In the genomic region with DNA sequence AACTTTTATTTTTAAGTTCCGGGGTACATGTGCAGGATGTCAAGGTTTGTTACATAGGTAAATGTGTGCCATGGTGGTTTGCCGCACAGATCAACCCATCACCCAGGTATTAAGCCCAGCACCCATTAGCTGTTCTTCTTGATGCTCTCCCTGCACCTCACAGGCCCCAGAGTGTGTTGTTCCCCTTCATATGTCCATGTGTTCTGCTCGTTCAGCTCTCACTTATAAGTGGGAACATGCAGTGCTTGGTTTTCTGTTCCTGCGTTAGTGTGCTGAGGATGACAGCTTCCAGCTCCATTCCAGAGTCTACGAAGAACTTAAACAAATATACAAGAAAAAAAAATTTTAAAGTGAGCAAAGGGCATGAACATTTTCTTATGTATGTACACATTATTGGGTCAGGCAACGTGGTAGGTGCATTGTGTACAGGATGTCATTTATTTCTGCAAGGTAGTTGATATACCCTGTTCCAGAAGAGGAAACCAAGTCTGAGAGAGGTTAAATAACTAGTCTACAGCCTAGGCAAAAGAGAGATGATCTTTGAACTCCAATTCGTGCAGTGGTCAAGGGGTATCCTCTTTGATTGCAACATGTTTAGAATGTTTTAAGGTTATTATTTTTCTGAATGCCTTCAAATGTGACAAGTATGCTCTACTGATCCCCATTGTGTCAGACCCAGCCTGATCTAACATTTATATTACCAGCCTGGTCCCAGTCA, we compare ENCODE assay signal across 27 cellular contexts.
"Had no signal": no experiment of that assay in that cellular context is flagged by ENCODE, and none has a peak within 500 bp of the region (broad histone marks: within the 10 kb centered on the region; RNA-seq: fewer than 3 reads in every experiment).

No MANE protein-coding gene starts in this region.

- H3K9me3 ChIP-seq: esophagus muscularis mucosa, gastroesophageal sphincter, heart right ventricle, prostate gland, sigmoid colon, spleen, thoracic aorta, tibial nerve, upper lobe of left lung, uterus had no signal

- H3K27me3 Mint-ChIP-seq: stimulated activated naive B cell treated with anti-CD40 and anti-IgM and Interleukin-4, amounts not matched to agents 10 μg/mL and 1 μg/mL and 100 μg/mL, for 72 hours; stimulated activated naive CD8-positive, alpha-beta T cell treated with anti-CD3 and anti-CD28 coated beads, Interleukin-15, Interleukin-2, amounts not matched to agents 100 ng/mL and 50 ng/mL, for 24 hours had no signal

- DNase-seq: dermis blood vessel endothelial cell; effector memory CD4-positive, alpha-beta T cell; foreskin keratinocyte; heart right ventricle; hippocampal formation; left colon; mesendoderm; midbrain; naive thymus-derived CD8-positive, alpha-beta T cell; nephron progenitor cell; nucleus accumbens; right cardiac atrium; sigmoid colon; spleen; stimulated activated CD4-positive, alpha-beta T cell treated with anti-CD3 and anti-CD28 coated beads, Interleukin-4, amount 100 ng/mL, for 4 hours; stimulated activated naive B cell treated with anti-CD40 and anti-IgM and Interleukin-4, amounts not matched to agents 10 μg/mL and 1 μg/mL and 100 μg/mL, for 72 hours; upper lobe of left lung; uterus had no signal

- H3K4me3 Mint-ChIP-seq: naive thymus-derived CD8-positive, alpha-beta T cell; nephron progenitor cell; stimulated activated naive B cell treated with anti-CD40 and anti-IgM and Interleukin-4, amounts not matched to agents 10 μg/mL and 1 μg/mL and 100 μg/mL, for 72 hours; stimulated activated naive CD8-positive, alpha-beta T cell treated with anti-CD3 and anti-CD28 coated beads, Interleukin-15, Interleukin-2, amounts not matched to agents 100 ng/mL and 50 ng/mL, for 24 hours had no signal

- H3K27ac ChIP-seq: coronary artery, esophagus muscularis mucosa, foreskin keratinocyte, gastroesophageal sphincter, heart right ventricle, prostate gland, sigmoid colon, spleen, thoracic aorta, tibial nerve, upper lobe of left lung, uterus had no signal

- H3K36me3 Mint-ChIP-seq: naive thymus-derived CD8-positive, alpha-beta T cell; stimulated activated naive B cell treated with anti-CD40 and anti-IgM and Interleukin-4, amounts not matched to agents 10 μg/mL and 1 μg/mL and 100 μg/mL, for 72 hours had no signal

- H3K4me1 Mint-ChIP-seq: nephron progenitor cell had no signal

- H3K27me3 ChIP-seq: esophagus muscularis mucosa, gastroesophageal sphincter, heart right ventricle, sigmoid colon, spleen, tibial nerve, upper lobe of left lung, uterus had no signal

- H3K4me3 ChIP-seq: coronary artery, esophagus muscularis mucosa, gastroesophageal sphincter, heart right ventricle, prostate gland, sigmoid colon, spleen, thoracic aorta, tibial nerve, upper lobe of left lung, uterus had no signal

- ATAC-seq: foreskin keratinocyte; gastroesophageal sphincter; left colon; naive thymus-derived CD8-positive, alpha-beta T cell; stimulated activated naive B cell treated with anti-CD40 and anti-IgM and Interleukin-4, amounts not matched to agents 10 μg/mL and 1 μg/mL and 100 μg/mL, for 72 hours had no signal

- H3K9me3 Mint-ChIP-seq: naive thymus-derived CD8-positive, alpha-beta T cell; nephron progenitor cell; stimulated activated naive B cell treated with anti-CD40 and anti-IgM and Interleukin-4, amounts not matched to agents 10 μg/mL and 1 μg/mL and 100 μg/mL, for 72 hours; stimulated activated naive CD8-positive, alpha-beta T cell treated with anti-CD3 and anti-CD28 coated beads, Interleukin-15, Interleukin-2, amounts not matched to agents 100 ng/mL and 50 ng/mL, for 24 hours had no signal

- FAIRE-seq: endothelial cell of umbilical vein, islet of Langerhans had no signal

- H3K4me1 ChIP-seq: esophagus muscularis mucosa, foreskin keratinocyte, gastroesophageal sphincter, prostate gland, tibial nerve, upper lobe of left lung, uterus had no signal

- H3K36me3 ChIP-seq: esophagus muscularis mucosa, gastroesophageal sphincter, heart right ventricle, prostate gland, sigmoid colon, spleen, thoracic aorta, tibial nerve, upper lobe of left lung, uterus had no signal

- H3K27ac Mint-ChIP-seq: nephron progenitor cell; stimulated activated naive B cell treated with anti-CD40 and anti-IgM and Interleukin-4, amounts not matched to agents 10 μg/mL and 1 μg/mL and 100 μg/mL, for 72 hours; stimulated activated naive CD8-positive, alpha-beta T cell treated with anti-CD3 and anti-CD28 coated beads, Interleukin-15, Interleukin-2, amounts not matched to agents 100 ng/mL and 50 ng/mL, for 24 hours had no signal
